8 cellular contexts compared by ENCODE assay signal in genomic region chr4:165111906-165112257, GRCh38. TPM values are rescaled to one million over a fixed set of nuclear protein-coding genes. Genes with fewer than 3 reads are reported as not detected.
DNase-seq lines count a peak whose midpoint lies in the region; ATAC-seq and TF ChIP-seq lines count a peak whose summit lies in the region.

No MANE protein-coding gene starts in this region.

- H3K9me3 Mint-ChIP-seq in HFFc6: no peaks in the 10 kb centered on the region
- no peaks in the 10 kb centered on the region for H3K9me3 Mint-ChIP-seq in activated T-helper 17 cell treated with anti-CD3 and anti-CD28 coated beads, Interleukin-2, amount 50 U/mL, for 72 hours

- peak overlapping the region; percentile 98 for H3K4me3 Mint-ChIP-seq in HFFc6
- H3K4me3 Mint-ChIP-seq in activated T-helper 17 cell treated with anti-CD3 and anti-CD28 coated beads, Interleukin-2, amount 50 U/mL, for 72 hours: peak overlapping the region; percentile 93

- peaks cover 21% of the 10 kb centered on the region for H3K4me1 Mint-ChIP-seq in HFFc6 (ENCODE audit: low read depth)
- H3K4me1 Mint-ChIP-seq in activated T-helper 17 cell treated with anti-CD3 and anti-CD28 coated beads, Interleukin-2, amount 50 U/mL, for 72 hours: peaks cover 4% of the 10 kb centered on the region

- 6 to 9% (median 8%) methylated on average over 11 of the region's 11 CpGs for WGBS in spleen, 5 donors

- H3K27me3 ChIP-seq in iPS-15b (ENCODE audit: control insufficient read depth, insufficient read depth, low read length): no peaks in the 10 kb centered on the region
- H3K27me3 ChIP-seq in spleen (replicated peaks in 1 of 7): peaks cover 0 to 6% (median 0%) of the 10 kb centered on the region in 7 donors

- ATAC-seq in activated T-helper 17 cell treated with anti-CD3 and anti-CD28 coated beads, Interleukin-2, amount 50 U/mL, for 72 hours (replicated peaks): no peak
- no peak for ATAC-seq in HG03280 (IDR thresholded peaks at IDR 0.05; ENCODE audit: unreplicated experiment)

- intact Hi-C loops in spleen (cut with DNase I; ENCODE audit: low total_unique reads): no loop called here

- peak overlapping the region; percentile 85 for H3K27ac Mint-ChIP-seq in HFFc6
- H3K27ac Mint-ChIP-seq in activated T-helper 17 cell treated with anti-CD3 and anti-CD28 coated beads, Interleukin-2, amount 50 U/mL, for 72 hours: peak overlapping the region; percentile 83

- H3K9ac ChIP-seq in iPS-15b (ENCODE audit: low read depth, low read length): no peak overlapping the region

- DNase-seq in HFFc6: no peak
- no peak for DNase-seq in spleen
- DNase-seq in NCI-H82 treated with DMSO at 0.1 percent for 48 hours (lab: John Stamatoyannopoulos, UW; ENCODE audit: unreplicated experiment): no peak
- DNase-seq in stimulated activated naive CD4-positive, alpha-beta T cell (lab: John Stamatoyannopoulos, UW): no peak
- no peak for DNase-seq in Kasumi-1 (lab: John Stamatoyannopoulos, UW)

- H3K36me3 ChIP-seq in iPS-15b (ENCODE audit: control insufficient read depth, insufficient read depth, low read length): no peaks in the 10 kb centered on the region
- peaks cover 0 to 6% (median 0%) of the 10 kb centered on the region in 6 donors for H3K36me3 ChIP-seq in spleen

- no peak for TF ChIP-seq POLR2A in spleen (IDR thresholded peaks at IDR 0.05)

- no peaks in the 10 kb centered on the region for H3K9me3 ChIP-seq in iPS-15b (ENCODE audit: control insufficient read depth, insufficient read depth, low read length)
- H3K9me3 ChIP-seq in spleen: no peaks in the 10 kb centered on the region

- peaks cover 12% of the 10 kb centered on the region for H3K27me3 Mint-ChIP-seq in HFFc6 (ENCODE audit: insufficient read depth)
- H3K27me3 Mint-ChIP-seq in activated T-helper 17 cell treated with anti-CD3 and anti-CD28 coated beads, Interleukin-2, amount 50 U/mL, for 72 hours: no peaks in the 10 kb centered on the region

- TF ChIP-seq CTCF in HFFc6 (IDR thresholded peaks at IDR 0.05) (no peak), spleen (IDR thresholded peaks at IDR 0.05 in 8 of 11, conservative IDR thresholded peaks at IDR 0.05 in 3 of 11) (no peak)

- peak overlapping the region; percentile 82 to 95 (median 92) for H3K27ac ChIP-seq in spleen

- H3K4me3 ChIP-seq in iPS-15b (ENCODE audit: low read depth, low read length) (peak overlapping the region; percentile 84), spleen (peak overlapping the region; percentile 72 to 99 (median 91))

- no peaks in the 10 kb centered on the region for H3K36me3 Mint-ChIP-seq in HFFc6 (ENCODE audit: low read depth)
- H3K36me3 Mint-ChIP-seq in activated T-helper 17 cell treated with anti-CD3 and anti-CD28 coated beads, Interleukin-2, amount 50 U/mL, for 72 hours (ENCODE audit: low read depth): no peaks in the 10 kb centered on the region

- no peaks in the 10 kb centered on the region for H3K4me1 ChIP-seq in iPS-15b (ENCODE audit: control insufficient read depth, insufficient read depth, low read length)
- peaks cover 0 to 24% (median 19%) of the 10 kb centered on the region in 6 donors for H3K4me1 ChIP-seq in spleen

RNA-seq across cellular contexts. Expression of gene TMEM192, which starts 0.8 kb away (rescaled TPM):
- 10 to 100 TPM; 11.5 to 16.3 (median 15.7) TPM for total RNA-seq in HFFc6 (2021; fragmentation: NEBNext Ultra II Directional; extraction: Animal tissue kit (Norgen Biotek cat#: 25700))
- total RNA-seq in activated T-helper 17 cell treated with anti-CD3 and anti-CD28 coated beads, Interleukin-2, amount 50 U/mL, for 72 hours: 10 to 100 TPM in 1 of 2 donors, 1 to 10 TPM in 1; 7.8 to 17.9 TPM
- 10 to 100 TPM; 12.3 to 19.1 (median 13.9) TPM for total RNA-seq in spleen
- 1 to 10 TPM; 4.3 to 6.8 (median 5.2) TPM for polyA plus RNA-seq in spleen

RNA-seq across cellular contexts. Expression of gene TRIM75, which starts 58.2 kb away (rescaled TPM):
- total RNA-seq in HFFc6 (2021; fragmentation: NEBNext Ultra II Directional; extraction: Animal tissue kit (Norgen Biotek cat#: 25700)): not detected
- total RNA-seq in activated T-helper 17 cell treated with anti-CD3 and anti-CD28 coated beads, Interleukin-2, amount 50 U/mL, for 72 hours: not detected
- total RNA-seq in spleen: not detected
- not detected for polyA plus RNA-seq in spleen
